Comparison of ENCODE assay signal across 10 cellular contexts in genomic region chr16:1002399-1003161, GRCh38. TPM values are rescaled to one million over a fixed set of nuclear protein-coding genes. Genes with fewer than 3 reads are reported as not detected.
DNase-seq lines count a peak whose midpoint lies in the region; ATAC-seq, FAIRE-seq and TF ChIP-seq lines count a peak whose summit lies in the region.
"Had no signal": no experiment of that assay in that cellular context is flagged by ENCODE, and none has a peak within 500 bp of the region (broad histone marks: within the 10 kb centered on the region; RNA-seq: fewer than 3 reads in every experiment).

No MANE protein-coding gene starts in this region.

- no peak overlapping the region for H2AFZ ChIP-seq in endothelial cell of umbilical vein (ENCODE audit: low read depth, low read length)

- H3K27me3 ChIP-seq in endothelial cell of umbilical vein (ENCODE audit: control insufficient read depth in 2 of 2, insufficient read depth in 2 of 2, low read length in 2 of 2): no peaks in the 10 kb centered on the region
- H3K27me3 ChIP-seq: right lobe of liver had no signal

- H3K4me3 ChIP-seq in endothelial cell of umbilical vein (replicated peaks in 1 of 3; ENCODE audit: insufficient read depth in 1 of 3, low read depth in 1 of 3, low read length in 3 of 3): no peak overlapping the region
- H3K4me3 ChIP-seq: BLaER1, right lobe of liver had no signal

- dilution Hi-C loops in endothelial cell of umbilical vein (cut with MboI; ENCODE audit: extremely low pct_ligation_motif_present, low sequenced_read_pairs): no loop called here

- no peak overlapping the region for H3K4me2 ChIP-seq in endothelial cell of umbilical vein (ENCODE audit: insufficient read depth, low read length)

- no peaks in the 10 kb centered on the region for H4K20me1 ChIP-seq in endothelial cell of umbilical vein (replicated peaks; ENCODE audit: control insufficient read depth, extremely low read depth, insufficient read depth, low read length)

- TF ChIP-seq CTCF in endothelial cell of umbilical vein (IDR thresholded peaks at IDR 0.05; ENCODE audit: extremely low read depth in 1 of 2, insufficient read depth in 1 of 2, low read depth in 1 of 2, low read length in 2 of 2): no peak

- ATAC-seq in GM18861 (IDR thresholded peaks at IDR 0.05; ENCODE audit: unreplicated experiment): no peak

- H3K9ac ChIP-seq in endothelial cell of umbilical vein (replicated peaks; ENCODE audit: extremely low read depth, insufficient read depth, low read length): no peak overlapping the region
- H3K9ac ChIP-seq: BLaER1 had no signal

- H3K9me1 ChIP-seq in endothelial cell of umbilical vein (replicated peaks; ENCODE audit: control insufficient read depth, extremely low read depth, insufficient read depth, low read length): no peaks in the 10 kb centered on the region

- H3K4me1 ChIP-seq in endothelial cell of umbilical vein (ENCODE audit: control insufficient read depth, extremely low read depth, insufficient read depth, low read length): peaks cover 22% of the 10 kb centered on the region
- H3K4me1 ChIP-seq: right lobe of liver had no signal

- POLR2A ChIA-PET in endothelial cell of umbilical vein (lab: Charles Lee): no interaction called here

- peak; percentile 66 for DNase-seq in NCI-H2196 (lab: John Stamatoyannopoulos, UW; ENCODE audit: unreplicated experiment)
- DNase-seq in NCI-H2196 treated with DMSO at 0.1 percent for 48 hours (lab: John Stamatoyannopoulos, UW; ENCODE audit: unreplicated experiment): no peak
- peak; percentile 34 to 59 for DNase-seq in activated CD8-positive, alpha-beta memory T cell treated with anti-CD3 and anti-CD28 coated beads for 1 hour (ENCODE audit: extremely low read depth in 1 of 2, low read depth in 1 of 2)
- DNase-seq in endothelial cell of umbilical vein (ENCODE audit: low read depth, low spot score): peak; percentile 81
- peak; percentile 72 to 84 for DNase-seq in stimulated activated CD4-positive, alpha-beta T cell treated with anti-CD3 and anti-CD28 coated beads, Interleukin-15, amount 100 ng/mL, for 48 hours (ENCODE audit: low read depth in 2 of 2)
- no peak for DNase-seq in NCI-H2029 treated with DMSO at 0.1 percent for 48 hours (lab: John Stamatoyannopoulos, UW)
- no peak for DNase-seq in NOMO-1 treated with dmso at 0.1 percent for 144 hours (lab: John Stamatoyannopoulos, UW; ENCODE audit: unreplicated experiment)
- DNase-seq: right lobe of liver had no signal

- TF ChIP-seq POLR2A in endothelial cell of umbilical vein (IDR thresholded peaks at IDR 0.05; ENCODE audit: low read depth, low read length): no peak

- no TSS peak for BruUV-seq in endothelial cell of umbilical vein (replicated peaks; lab: Mats Ljungman, UMichigan)

- CTCF ChIA-PET in endothelial cell of umbilical vein (lab: Charles Lee): interaction anchor here (0.8 kb wide), 1 partner anchor 39 kb away, joined by 6 read pairs; no protein-coding TSS in a partner anchor

- H3K9me3 ChIP-seq in endothelial cell of umbilical vein (replicated peaks; ENCODE audit: control insufficient read depth, insufficient read depth, low read length): no peaks in the 10 kb centered on the region
- H3K9me3 ChIP-seq: BLaER1, right lobe of liver had no signal

- no peaks in the 10 kb centered on the region for H3K79me2 ChIP-seq in endothelial cell of umbilical vein (ENCODE audit: control insufficient read depth, insufficient read depth, low read length)

- peak; percentile 95 for FAIRE-seq in endothelial cell of umbilical vein (lab: Jason Lieb, UNC)

- H3K36me3 ChIP-seq in endothelial cell of umbilical vein (ENCODE audit: control insufficient read depth in 2 of 2, extremely low read depth in 1 of 2, insufficient read depth in 2 of 2, low read length in 2 of 2): no peaks in the 10 kb centered on the region
- H3K36me3 ChIP-seq: BLaER1, right lobe of liver had no signal

- intact Hi-C loops in endothelial cell of umbilical vein (cut with micrococcal nuclease): no loop called here

- peak overlapping the region; percentile 10 for H3K27ac ChIP-seq in endothelial cell of umbilical vein (ENCODE audit: insufficient read depth, low read depth, low read length)
- H3K27ac ChIP-seq: BLaER1, right lobe of liver had no signal

TF ChIP-seq in endothelial cell of umbilical vein, 7 proteins besides CTCF, POLR2A, EP300 and RAD21:
- TF ChIP-seq EZH2 (IDR thresholded peaks at IDR 0.05; ENCODE audit: borderline replicate concordance, low read depth, low read length, severe bottlenecking) (no peak), POLR2AphosphoS5 (IDR thresholded peaks at IDR 0.05; ENCODE audit: insufficient read depth, low read depth, low read length) (peak; percentile 63), FOS (IDR thresholded peaks at IDR 0.05; ENCODE audit: borderline replicate concordance, insufficient read depth, low read length) (peak; percentile 96), JUN (IDR thresholded peaks at IDR 0.05; ENCODE audit: borderline replicate concordance, insufficient read depth, insufficient read length, low read depth) (peak; percentile 96), MYC (IDR thresholded peaks at IDR 0.05; ENCODE audit: low read depth, low read length) (no peak), MAX (IDR thresholded peaks at IDR 0.05; ENCODE audit: insufficient read depth, insufficient read length) (no peak), GATA2 (IDR thresholded peaks at IDR 0.05; ENCODE audit: insufficient read depth, insufficient read length, low read depth, low read length) (no peak)

RNA-seq across cellular contexts. Expression of gene SOX8, which starts 21.0 kb away (rescaled TPM):
- total RNA-seq in endothelial cell of umbilical vein: 0.42 and 0.53 TPM in 2 replicates
- polyA plus RNA-seq in endothelial cell of umbilical vein: 0.52 and 0.72 TPM in 2 replicates
- polyA plus RNA-seq in endothelial cell of umbilical vein (2011; cell fraction: cytosol; rRNA removed): 0.35 and 0.37 TPM in 2 replicates
- polyA plus RNA-seq in endothelial cell of umbilical vein (2011; cell fraction: nucleus; rRNA removed): 3.1 and 3.3 TPM in 2 replicates
- 0.29 and 0.45 TPM in 2 replicates for polyA plus RNA-seq in endothelial cell of umbilical vein (2012)
- 0.17 and 0.25 TPM in 2 replicates for polyA minus RNA-seq in endothelial cell of umbilical vein
- not detected for polyA minus RNA-seq in endothelial cell of umbilical vein (2011; cell fraction: cytosol; rRNA and poly(A)+ RNA removed)
- 0.24 and 0.53 TPM in 2 replicates for polyA minus RNA-seq in endothelial cell of umbilical vein (2011; cell fraction: nucleus; rRNA and poly(A)+ RNA removed)

RNA-seq across cellular contexts. Expression of gene LMF1, which starts 31.8 kb away (rescaled TPM):
- total RNA-seq in endothelial cell of umbilical vein: 12.5 and 17.8 TPM in 2 replicates
- 14.3 and 17.8 TPM in 2 replicates for polyA plus RNA-seq in endothelial cell of umbilical vein
- 6.7 and 7.5 TPM in 2 replicates for polyA plus RNA-seq in endothelial cell of umbilical vein (2011; cell fraction: cytosol; rRNA removed)
- 17.8 and 26.6 TPM in 2 replicates for polyA plus RNA-seq in endothelial cell of umbilical vein (2011; cell fraction: nucleus; rRNA removed)
- 15.8 and 23.9 TPM in 2 replicates for polyA plus RNA-seq in endothelial cell of umbilical vein (2012)
- polyA minus RNA-seq in endothelial cell of umbilical vein: 30.9 and 34.6 TPM in 2 replicates
- polyA minus RNA-seq in endothelial cell of umbilical vein (2011; cell fraction: cytosol; rRNA and poly(A)+ RNA removed): 13.3 TPM
- 16.7 and 20.3 TPM in 2 replicates for polyA minus RNA-seq in endothelial cell of umbilical vein (2011; cell fraction: nucleus; rRNA and poly(A)+ RNA removed)

Comparison
In these comparisons a context has a peak if more than half of its experiments do, and no peak if none do; other contexts are left out.
1. DNase-seq: peak in NCI-H2196 (single experiment), activated CD8-positive, alpha-beta memory T cell treated with anti-CD3 and anti-CD28 coated beads for 1 hour (2 of 2), endothelial cell of umbilical vein (single experiment) and stimulated activated CD4-positive, alpha-beta T cell treated with anti-CD3 and anti-CD28 coated beads, Interleukin-15, amount 100 ng/mL, for 48 hours (2 of 2); none in NCI-H2196 treated with DMSO at 0.1 percent for 48 hours (single experiment), NCI-H2029 treated with DMSO at 0.1 percent for 48 hours (single experiment) and NOMO-1 treated with dmso at 0.1 percent for 144 hours (single experiment).